Comparison of ENCODE assay signal across 15 cellular contexts in genomic region chr1:114154963-114155322, GRCh38. TPM values are rescaled to one million over a fixed set of nuclear protein-coding genes. Genes with fewer than 3 reads are reported as not detected.
DNase-seq lines count a peak whose midpoint lies in the region; ATAC-seq, FAIRE-seq and TF ChIP-seq lines count a peak whose summit lies in the region.
"Had no signal": no experiment of that assay in that cellular context is flagged by ENCODE, and none has a peak within 500 bp of the region (broad histone marks: within the 10 kb centered on the region; RNA-seq: fewer than 3 reads in every experiment).

No MANE protein-coding gene starts in this region.

- H3K27ac ChIP-seq in K562 (ENCODE audit: extremely low read depth, low read depth, low read length), result no peak overlapping the region
- H3K27ac ChIP-seq: gastrocnemius medialis, parathyroid adenoma, SJCRH30 had no signal

- H3K27ac Mint-ChIP-seq in HFFc6 (no peak overlapping the region), mesothelial cell of epicardium (no peak overlapping the region)
- H3K27ac Mint-ChIP-seq: stimulated activated memory B cell treated with anti-CD40 and anti-IgM and Interleukin-4, amounts not matched to agents 10 μg/mL and 1 μg/mL and 100 μg/mL, for 72 hours had no signal

- peaks cover 24 to 55% of the 10 kb centered on the region in 2 experiments; a peak in 3 of 5 replicates for H3K27me3 ChIP-seq in K562 (ENCODE audit: control insufficient read depth in 2 of 2, insufficient read depth in 2 of 2, low read length in 2 of 2)
- H3K27me3 ChIP-seq: SJCRH30 had no signal

- H3K4me1 Mint-ChIP-seq in HFFc6 (ENCODE audit: low read depth), result peaks cover 11% of the 10 kb centered on the region; the same call in 1 of the 2 replicates
- H3K4me1 Mint-ChIP-seq in mesothelial cell of epicardium, result peaks cover 6% of the 10 kb centered on the region

- FAIRE-seq in K562 (lab: Jason Lieb, UNC), result no peak

- TF ChIP-seq CTCF in HFFc6 (IDR thresholded peaks at IDR 0.05) (no peak), K562 (IDR thresholded peaks at IDR 0.05 in 2 of 3, conservative IDR thresholded peaks at IDR 0.05 in 1 of 3; ENCODE audit: insufficient read depth in 2 of 3, low read depth in 1 of 3, low read length in 3 of 3) (no peak), mesothelial cell of epicardium (IDR thresholded peaks at IDR 0.05; ENCODE audit: unreplicated experiment) (no peak)

- in situ Hi-C loops in K562 (cut with MboI), result no loop called here

- H3K9me3 Mint-ChIP-seq in HFFc6 (no peaks in the 10 kb centered on the region; the same call in 1 of the 2 replicates), mesothelial cell of epicardium (no peaks in the 10 kb centered on the region)
- H3K9me3 Mint-ChIP-seq: stimulated activated memory B cell treated with anti-CD40 and anti-IgM and Interleukin-4, amounts not matched to agents 10 μg/mL and 1 μg/mL and 100 μg/mL, for 72 hours had no signal

- BruUV-seq in K562 (replicated peaks; lab: Mats Ljungman, UMichigan), result no TSS peak

- no peak for TF ChIP-seq EP300 in K562 (IDR thresholded peaks at IDR 0.05; ENCODE audit: low read length)

- intact Hi-C loops in K562 (cut with micrococcal nuclease), result no loop called here

- H3K36me3 Mint-ChIP-seq in HFFc6 (ENCODE audit: low read depth), result no peaks in the 10 kb centered on the region
- H3K36me3 Mint-ChIP-seq in mesothelial cell of epicardium, result no peaks in the 10 kb centered on the region
- H3K36me3 Mint-ChIP-seq: stimulated activated memory B cell treated with anti-CD40 and anti-IgM and Interleukin-4, amounts not matched to agents 10 μg/mL and 1 μg/mL and 100 μg/mL, for 72 hours had no signal

- peak; percentile 84 for DNase-seq in DMS 273 (lab: John Stamatoyannopoulos, UW; ENCODE audit: unreplicated experiment)
- DNase-seq in HFFc6, result peak; percentile 13
- peak in 1 of 4 experiments; percentile 10 for DNase-seq in K562 (ENCODE audit: extremely low read depth in 1 of 4, low spot score in 3 of 4)
- DNase-seq in mesothelial cell of epicardium (ENCODE audit: low spot score in 2 of 2, unreplicated experiment in 2 of 2), result peak; percentile 42 to 70
- DNase-seq in activated gamma-delta T cell (lab: John Stamatoyannopoulos, UW), result no peak
- no peak for DNase-seq in stimulated activated CD4-positive, alpha-beta T cell treated with anti-CD3 and anti-CD28 coated beads, Interleukin-4, amount 100 ng/mL, for 24 hours
- DNase-seq: activated gamma-delta T cell treated with Interleukin-2 at 50 U/mL for 16 hours, gastrocnemius medialis, KBM-7 had no signal

- 12% methylated on average over 19 of the region's 19 CpGs for WGBS in K562 (ENCODE audit: insufficient coverage, low coverage, missing lambda C conversion rate)

- TF ChIP-seq RAD21 in K562 (CRISPR knock-in tag; conservative IDR thresholded peaks at IDR 0.05 in 1 of 2, IDR thresholded peaks at IDR 0.05 in 1 of 2), result no peak

- CTCF ChIA-PET in K562 (lab: Yijun Ruan, JAX; ENCODE audit: low intra/inter-chr PET ratio), result no interaction called here

- H3K27me3 Mint-ChIP-seq in HFFc6 (ENCODE audit: insufficient read depth), result peaks cover 67% of the 10 kb centered on the region
- peaks cover 96% of the 10 kb centered on the region for H3K27me3 Mint-ChIP-seq in mesothelial cell of epicardium (ENCODE audit: low read depth)

- no peak for TF ChIP-seq POLR2A in K562 (conservative IDR thresholded peaks at IDR 0.05)

- ATAC-seq in K562, result peak; percentile 47; the same call in 2 of the 3 replicates
- ATAC-seq in HG03565 (IDR thresholded peaks at IDR 0.05; ENCODE audit: unreplicated experiment), result no peak
- no peak for ATAC-seq in GM18520 (IDR thresholded peaks at IDR 0.05; ENCODE audit: unreplicated experiment)
- ATAC-seq: gastrocnemius medialis; stimulated activated memory B cell treated with anti-CD40 and anti-IgM and Interleukin-4, amounts not matched to agents 10 μg/mL and 1 μg/mL and 100 μg/mL, for 72 hours had no signal

- POLR2A ChIA-PET in K562 (lab: Yijun Ruan, JAX), result no interaction called here

- no peak overlapping the region for H2AFZ ChIP-seq in K562 (ENCODE audit: low read depth, low read length)
- H2AFZ ChIP-seq: parathyroid adenoma had no signal

- H3K36me3 ChIP-seq in K562 (ENCODE audit: control insufficient read depth, insufficient read depth, low read length), result no peaks in the 10 kb centered on the region
- H3K36me3 ChIP-seq: gastrocnemius medialis, HAP-1, SJCRH30 had no signal

- H3K4me2 ChIP-seq in K562 (ENCODE audit: insufficient read depth, low read length), result no peak overlapping the region

- peaks cover 5% of the 10 kb centered on the region; the same call in 1 of the 2 replicates for H4K20me1 ChIP-seq in K562 (replicated peaks; ENCODE audit: control insufficient read depth, insufficient read depth, low read length)

- no peak overlapping the region; the same call in 1 of the 2 replicates for H3K4me3 Mint-ChIP-seq in HFFc6
- no peak overlapping the region for H3K4me3 Mint-ChIP-seq in mesothelial cell of epicardium
- H3K4me3 Mint-ChIP-seq: stimulated activated memory B cell treated with anti-CD40 and anti-IgM and Interleukin-4, amounts not matched to agents 10 μg/mL and 1 μg/mL and 100 μg/mL, for 72 hours had no signal

- no peaks in the 10 kb centered on the region for H3K9me1 ChIP-seq in K562 (ENCODE audit: control insufficient read depth, insufficient read depth, low read length)

- no peaks in the 10 kb centered on the region for H3K9me3 ChIP-seq in K562 (replicated peaks; ENCODE audit: control insufficient read depth, insufficient read depth, low read depth, low read length)
- H3K9me3 ChIP-seq: gastrocnemius medialis, HAP-1, SJCRH30 had no signal

- no peak overlapping the region for H3K4me3 ChIP-seq in K562
- H3K4me3 ChIP-seq: HAP-1, SJCRH30 had no signal

- H3K9ac ChIP-seq in K562 (ENCODE audit: insufficient read depth in 1 of 2, low read depth in 2 of 2, low read length in 2 of 2), result 0 out of 4 replicates have a peak overlapping the region, but pooled peaks of 1 of the 2 experiments have one; percentile 10
- H3K9ac ChIP-seq: parathyroid adenoma had no signal

- no peaks in the 10 kb centered on the region for H3K79me2 ChIP-seq in K562 (ENCODE audit: control insufficient read depth, insufficient read depth, low read length)
- H3K79me2 ChIP-seq: parathyroid adenoma had no signal

- peaks cover 0 to 23% of the 10 kb centered on the region in 2 experiments; a peak in 1 of 5 replicates for H3K4me1 ChIP-seq in K562 (replicated peaks in 1 of 2; ENCODE audit: control insufficient read depth in 2 of 2, insufficient read depth in 2 of 2, low read length in 2 of 2)
- H3K4me1 ChIP-seq: HAP-1, parathyroid adenoma, SJCRH30 had no signal

TF ChIP-seq in K562, 482 proteins besides CTCF, POLR2A, EP300 and RAD21 (continues in another document):
- peak; percentile 85 for TF ChIP-seq MIER1 (IDR thresholded peaks at IDR 0.05; ENCODE audit: low read depth)
- TF ChIP-seq ZBTB7A (IDR thresholded peaks at IDR 0.05; ENCODE audit: borderline replicate concordance, control insufficient read depth, low read depth, low read length), result peak; percentile 54; the same call in 1 of the 2 replicates
- no peak for TF ChIP-seq E2F6 (IDR thresholded peaks at IDR 0.05; ENCODE audit: borderline replicate concordance in 1 of 2, extremely low read depth in 1 of 2, insufficient read depth in 1 of 2, insufficient read length in 1 of 2, low read depth in 1 of 2, low read length in 1 of 2, poor library complexity in 1 of 2, severe bottlenecking in 1 of 2)
- no peak for TF ChIP-seq RBBP5 (IDR thresholded peaks at IDR 0.05; ENCODE audit: borderline replicate concordance, insufficient read depth, low read length, poor library complexity, severe bottlenecking)
- peak; percentile 90; the same call in 1 of the 2 replicates for TF ChIP-seq EHMT2 (IDR thresholded peaks at IDR 0.05)

RNA-seq across cellular contexts. Expression of gene SYT6, which starts 1.3 kb away (rescaled TPM):
- not detected for total RNA-seq in HFFc6 (2021; fragmentation: NEBNext Ultra II Directional; extraction: Animal tissue kit (Norgen Biotek cat#: 25700))
- total RNA-seq in K562 (2011; cell fraction: chromatin; rRNA removed; ENCODE audit: low replicate concordance), result not detected in 2 replicates
- total RNA-seq in K562 (2011; cell fraction: nucleolus; rRNA removed), result not detected in 2 replicates
- not detected in 2 replicates for total RNA-seq in K562 (2011; cell fraction: nucleoplasm; rRNA removed)
- total RNA-seq in K562 (2014; rRNA removed), result not detected in 2 replicates
- not detected in 2 replicates for total RNA-seq in K562 (2014; rRNA removed; fragmentation: Illumina TruSeq; extraction: Trizol)
- total RNA-seq in K562 (2015; rRNA removed; fragmentation: Illumina TruSeq; extraction: Trizol), result not detected in 2 replicates
- not detected in 2 replicates for total RNA-seq in K562 (2021)
- polyA plus RNA-seq in K562 (2011; rRNA removed), result 0.06 TPM in 1 of 2 replicates, not detected in the other
- polyA plus RNA-seq in K562 (2011; cell fraction: cytosol; rRNA removed), result not detected in 2 replicates
- polyA plus RNA-seq in K562 (2011; cell fraction: nucleus; rRNA removed), result 0.15 TPM in 1 of 2 replicates, not detected in the other
- not detected in 2 replicates for polyA plus RNA-seq in K562 (2012)
- not detected in 2 replicates for polyA plus RNA-seq in K562 (2014; fragmentation: Illumina TruSeq; extraction: Trizol)
- not detected for polyA plus RNA-seq in K562 (2014; fragmentation: Nextera tagmentation; extraction: Ambion mirVana)
- not detected in 2 replicates for polyA plus RNA-seq in K562 (2014; rRNA removed)
- polyA minus RNA-seq in K562 (2011; rRNA and poly(A)+ RNA removed), result not detected in 2 replicates
- not detected in 2 replicates for polyA minus RNA-seq in K562 (2011; cell fraction: cytosol; rRNA and poly(A)+ RNA removed)
- not detected in 2 replicates for polyA minus RNA-seq in K562 (2011; cell fraction: nucleus; rRNA and poly(A)+ RNA removed)
- 0.09 to 0.29 TPM (median 0.25 TPM) in 3 replicates for total RNA-seq in mesothelial cell of epicardium

Comparison
In these comparisons a context has a peak if more than half of its experiments do, and no peak if none do; other contexts are left out.
1. DNase-seq: peak in DMS 273 (single experiment), HFFc6 (single experiment) and mesothelial cell of epicardium (2 of 2); none in activated gamma-delta T cell (single experiment) and stimulated activated CD4-positive, alpha-beta T cell treated with anti-CD3 and anti-CD28 coated beads, Interleukin-4, amount 100 ng/mL, for 24 hours (single experiment).